ENCODE assay signal across 13 cellular contexts in the genomic region with DNA sequence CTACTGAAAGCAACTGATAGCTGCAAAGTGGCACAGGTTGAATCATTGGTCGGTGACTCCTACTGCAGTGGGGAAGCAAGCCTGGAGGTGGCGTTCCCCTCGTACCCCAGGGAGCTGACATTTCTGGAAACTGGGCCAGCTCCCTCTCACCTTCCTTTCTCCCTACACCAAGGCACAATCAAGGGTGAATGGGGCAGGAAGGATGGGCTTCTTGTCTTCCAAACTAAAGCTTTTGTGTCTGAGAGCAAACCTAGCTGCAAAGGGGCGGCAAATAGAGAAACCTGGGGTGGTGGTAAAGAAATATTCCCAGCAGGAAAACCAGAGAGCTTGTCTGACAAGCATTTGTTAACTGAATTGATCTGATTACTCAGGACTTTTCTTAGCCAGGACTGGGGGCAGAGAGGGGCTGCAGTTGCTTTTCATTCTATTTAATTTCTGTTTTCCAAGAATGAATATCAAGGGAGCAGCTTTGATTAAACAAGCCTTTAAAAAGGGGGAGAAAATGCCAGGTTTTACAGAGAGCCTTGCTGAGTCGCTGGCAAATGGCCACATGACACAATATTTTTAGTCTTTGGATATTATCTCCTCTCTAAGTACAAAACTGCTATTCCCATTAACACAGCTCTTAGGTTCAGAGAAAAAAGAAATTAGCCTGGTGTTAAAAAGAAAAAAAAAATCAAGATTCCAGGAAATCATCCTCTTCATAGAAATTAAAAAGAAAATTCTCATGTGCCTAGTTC. TPM values are rescaled to one million over a fixed set of nuclear protein-coding genes. Genes with fewer than 3 reads are reported as not detected.
DNase-seq lines count a peak whose midpoint lies in the region; ATAC-seq, FAIRE-seq and TF ChIP-seq lines count a peak whose summit lies in the region.
"Had no signal": no experiment of that assay in that cellular context is flagged by ENCODE, and none has a peak within 500 bp of the region (broad histone marks: within the 10 kb centered on the region; RNA-seq: fewer than 3 reads in every experiment).

No MANE protein-coding gene starts in this region.

- 0 out of 3 replicates have a peak, but pooled peaks have one; percentile 12 for TF ChIP-seq CTCF in GM12872 (IDR thresholded peaks at IDR 0.05; ENCODE audit: insufficient read depth, low read depth, low read length)
- TF ChIP-seq CTCF in H1 (IDR thresholded peaks at IDR 0.05; ENCODE audit: control extremely low read depth in 1 of 3, insufficient read depth in 1 of 3, low read depth in 1 of 3, low read length in 3 of 3) = peak; percentile 37 to 76 (median 73)
- peak; percentile 49 for TF ChIP-seq CTCF in neural progenitor cell (IDR thresholded peaks at IDR 0.05)
- TF ChIP-seq CTCF in nephron progenitor cell (IDR thresholded peaks at IDR 0.05) = no peak

- H2BK15ac ChIP-seq in H1 (ENCODE audit: low read length) = no peak overlapping the region

- no peak overlapping the region for H3K4ac ChIP-seq in H1 (replicated peaks; ENCODE audit: insufficient read length, low read depth, low read length)

- no peak overlapping the region for H4K91ac ChIP-seq in H1 (replicated peaks; ENCODE audit: insufficient read length, low read length)

- H4K5ac ChIP-seq in H1 (ENCODE audit: insufficient read length, low read depth, low read length) = no peak overlapping the region

- peak overlapping the region; percentile 38; the same call in 1 of the 2 replicates for H2BK5ac ChIP-seq in H1 (ENCODE audit: low read depth, low read length)

- peak; percentile 40 to 49 for TF ChIP-seq RAD21 in H1 (IDR thresholded peaks at IDR 0.05 in 1 of 2, conservative IDR thresholded peaks at IDR 0.05 in 1 of 2; ENCODE audit: low read depth in 2 of 2, low read length in 2 of 2)

- no peak overlapping the region for H3K14ac ChIP-seq in H1 (ENCODE audit: insufficient read length)

- no peak overlapping the region for H2BK120ac ChIP-seq in H1 (replicated peaks; ENCODE audit: low read depth, low read length)

- H3K9me3 ChIP-seq in H1 (ENCODE audit: insufficient read depth in 2 of 2, low read depth in 1 of 2, low read length in 1 of 2) (no peaks in the 10 kb centered on the region), neural progenitor cell (ENCODE audit: low read depth) (no peaks in the 10 kb centered on the region)

- POLR2A ChIA-PET in H1 (lab: Charles Lee; ENCODE audit: partially characterized antibody) = interaction anchor here (0.8 to 1.4 kb wide), 5 partner anchors 8 to 222 kb away, joined by 3 to 5 read pairs (median 3); no protein-coding TSS in a partner anchor

- 4% methylated on average over 5 of the region's 5 CpGs; no CpG with 5 or more reads in 1 of the 2 experiments for WGBS in H1 (ENCODE audit: extremely low coverage in 1 of 2, insufficient coverage in 1 of 2, insufficient read length in 1 of 2, insufficient replicate concordance in 2 of 2, low coverage in 1 of 2, low lambda C conversion rate in 2 of 2, missing lambda C conversion rate in 1 of 2), 2 experiments

- H3F3A ChIP-seq in neural progenitor cell (ENCODE audit: low read depth) = peaks cover 32% of the 10 kb centered on the region

- no peak overlapping the region; the same call in 1 of the 2 replicates for H2BK12ac ChIP-seq in H1 (ENCODE audit: low read depth, low read length)

- H3K4me3 Mint-ChIP-seq in neural progenitor cell (no peak overlapping the region), nephron progenitor cell (no peak overlapping the region)
- H3K4me3 Mint-ChIP-seq: activated naive CD8-positive, alpha-beta T cell treated with anti-CD3 and anti-CD28 coated beads for 36 hours; memory B cell had no signal

- H3K79me1 ChIP-seq in H1 (ENCODE audit: low read depth, low read length) = no peaks in the 10 kb centered on the region

- no peak for ATAC-seq in left lobe of liver
- ATAC-seq: stimulated activated naive CD8-positive, alpha-beta T cell treated with anti-CD3 and anti-CD28 coated beads, Interleukin-15, Interleukin-2, amounts not matched to agents 100 U/mL and 50 U/mL, for 24 hours had no signal

- H3K36me3 Mint-ChIP-seq in neural progenitor cell (no peaks in the 10 kb centered on the region), nephron progenitor cell (ENCODE audit: low read depth) (no peaks in the 10 kb centered on the region)
- H3K36me3 Mint-ChIP-seq: activated naive CD8-positive, alpha-beta T cell treated with anti-CD3 and anti-CD28 coated beads for 36 hours; memory B cell had no signal

- H2AFZ ChIP-seq in H1 (ENCODE audit: low read length) = no peak overlapping the region
- peak overlapping the region; percentile 45 for H2AFZ ChIP-seq in neural progenitor cell (replicated peaks)

- CTCF ChIA-PET in H1 (lab: Charles Lee; ENCODE audit: partially characterized antibody) = interaction anchor here (0.7 to 4.2 kb wide), 35 partner anchors 8 to 347 kb away, joined by 3 to 32 read pairs (median 4); partner anchors contain the start of gene CDHR3

- DNase-seq in NCI-H446 (lab: John Stamatoyannopoulos, UW) = peak; percentile 38 to 62
- DNase-seq in H1 (ENCODE audit: low read depth in 1 of 2, low spot score in 2 of 2) = peak; percentile 68 to 72
- peak; percentile 63 for DNase-seq in neural progenitor cell (ENCODE audit: low spot score)
- DNase-seq in nephron progenitor cell = no peak
- no peak for DNase-seq in left lobe of liver (ENCODE audit: low spot score)
- no peak for DNase-seq in NCI-H128 (lab: John Stamatoyannopoulos, UW; ENCODE audit: unreplicated experiment)
- DNase-seq in NCI-H82 (lab: John Stamatoyannopoulos, UW) = no peak
- DNase-seq: activated naive CD8-positive, alpha-beta T cell treated with anti-CD3 and anti-CD28 coated beads for 36 hours; NCI-H1417 treated with DMSO at 0.1 percent for 48 hours; stimulated activated CD4-positive, alpha-beta T cell treated with anti-CD3 and anti-CD28 coated beads, Interleukin-4, amount 100 ng/mL, for 1 hour; stimulated activated naive CD8-positive, alpha-beta T cell treated with anti-CD3 and anti-CD28 coated beads, Interleukin-15, Interleukin-2, amounts not matched to agents 100 U/mL and 50 U/mL, for 24 hours had no signal

- H3K79me2 ChIP-seq in H1 (ENCODE audit: control insufficient read depth in 1 of 2, insufficient read depth in 2 of 2, low read length in 2 of 2) (no peaks in the 10 kb centered on the region), neural progenitor cell (ENCODE audit: low read depth) (no peaks in the 10 kb centered on the region)

- H3K36me3 ChIP-seq in H1 (ENCODE audit: control insufficient read depth in 2 of 4, insufficient read depth in 4 of 4, low read length in 3 of 4) (no peaks in the 10 kb centered on the region), neural progenitor cell (no peaks in the 10 kb centered on the region)

- no peak overlapping the region for H4K8ac ChIP-seq in H1 (ENCODE audit: extremely low read depth, insufficient read depth, low read length)

- H3K27me3 Mint-ChIP-seq in neural progenitor cell (ENCODE audit: insufficient read depth, low read depth) (peaks cover 2% of the 10 kb centered on the region), nephron progenitor cell (ENCODE audit: low read depth, poor library complexity) (peaks cover 13% of the 10 kb centered on the region)
- H3K27me3 Mint-ChIP-seq: activated naive CD8-positive, alpha-beta T cell treated with anti-CD3 and anti-CD28 coated beads for 36 hours had no signal

- H3K4me2 ChIP-seq in H1 (ENCODE audit: insufficient read depth in 1 of 2, low read depth in 2 of 2, low read length in 2 of 2) (peak overlapping the region in 1 of 2 experiments; percentile 35; a peak in 3 of 4 replicates), neural progenitor cell (peak overlapping the region; percentile 70)

- H3K9ac ChIP-seq in H1 (replicated peaks in 1 of 4; ENCODE audit: extremely low read depth in 1 of 4, low read depth in 3 of 4, low read length in 3 of 4) = no peak overlapping the region
- no peak overlapping the region for H3K9ac ChIP-seq in neural progenitor cell

- no peak overlapping the region for H2AK5ac ChIP-seq in H1 (ENCODE audit: low read depth, low read length)

- TF ChIP-seq POLR2A in H1 (IDR thresholded peaks at IDR 0.05; ENCODE audit: control extremely low read depth in 1 of 2, low read depth in 2 of 2, low read length in 2 of 2) = no peak

- H3K4me1 Mint-ChIP-seq in neural progenitor cell (peaks cover 39% of the 10 kb centered on the region), nephron progenitor cell (peaks cover 63% of the 10 kb centered on the region)

- H3K9me3 Mint-ChIP-seq in neural progenitor cell (no peaks in the 10 kb centered on the region), nephron progenitor cell (no peaks in the 10 kb centered on the region)
- H3K9me3 Mint-ChIP-seq: activated naive CD8-positive, alpha-beta T cell treated with anti-CD3 and anti-CD28 coated beads for 36 hours; memory B cell had no signal

- H3K27me3 ChIP-seq in H1 (replicated peaks in 1 of 4; ENCODE audit: control insufficient read depth in 3 of 4, extremely low read depth in 1 of 4, insufficient read depth in 3 of 4, low read length in 3 of 4) = no peaks in the 10 kb centered on the region
- peaks cover 4% of the 10 kb centered on the region for H3K27me3 ChIP-seq in neural progenitor cell

- H2BK20ac ChIP-seq in H1 (ENCODE audit: low read length) = no peak overlapping the region

- no peak overlapping the region for H3K23ac ChIP-seq in H1 (ENCODE audit: insufficient read length)

- H3K27ac ChIP-seq in H1 (ENCODE audit: low read depth, low read length) (no peak overlapping the region; the same call in 1 of the 2 replicates), neural progenitor cell (peak overlapping the region; percentile 33)

- H3K4me3 ChIP-seq in H1 (ENCODE audit: extremely low read depth in 1 of 4, insufficient read depth in 2 of 4, low read depth in 3 of 4, low read length in 4 of 4) (no peak overlapping the region), neural progenitor cell (no peak overlapping the region)

- H3K23me2 ChIP-seq in H1 (ENCODE audit: low read depth, low read length) = no peaks in the 10 kb centered on the region

- H4K20me1 ChIP-seq in H1 (replicated peaks in 1 of 2; ENCODE audit: control insufficient read depth in 1 of 2, insufficient read depth in 2 of 2, low read length in 2 of 2) = no peaks in the 10 kb centered on the region
- H4K20me1 ChIP-seq in neural progenitor cell (ENCODE audit: low read depth) = no peaks in the 10 kb centered on the region

- TF ChIP-seq EP300 in H1 (IDR thresholded peaks at IDR 0.05; ENCODE audit: borderline replicate concordance in 1 of 2, low read depth in 2 of 2, low read length in 2 of 2) = 0 out of 3 replicates have a peak, but pooled peaks of 1 of the 2 experiments have one; percentile 16

- H3K4me1 ChIP-seq in H1 (replicated peaks in 1 of 4; ENCODE audit: control insufficient read depth in 3 of 4, insufficient read depth in 4 of 4, low read length in 3 of 4) = peaks cover 11 to 33% (median 28%) of the 10 kb centered on the region in 4 experiments; a peak in 6 of 7 replicates
- H3K4me1 ChIP-seq in neural progenitor cell = peaks cover 48% of the 10 kb centered on the region

- H3K18ac ChIP-seq in H1 (ENCODE audit: extremely low read depth, low read length) = no peak overlapping the region

- no peak overlapping the region for H3K56ac ChIP-seq in H1 (replicated peaks; ENCODE audit: insufficient read length, low read depth, low read length)

- FAIRE-seq in H1 (lab: Jason Lieb, UNC) = peak; percentile 87

- peak overlapping the region; percentile 28 for H3K27ac Mint-ChIP-seq in neural progenitor cell
- H3K27ac Mint-ChIP-seq in nephron progenitor cell = no peak overlapping the region
- H3K27ac Mint-ChIP-seq: activated naive CD8-positive, alpha-beta T cell treated with anti-CD3 and anti-CD28 coated beads for 36 hours; memory B cell had no signal

RNA-seq across cellular contexts. Expression of gene CDHR3, which starts 27.8 kb away (rescaled TPM):
- 5.9 and 6.4 TPM in 2 replicates for total RNA-seq in H1 (2021; fragmentation: NEBNext Ultra II Directional; extraction: Animal tissue kit (Norgen Biotek cat#: 25700))
- polyA plus RNA-seq in H1 (2011; rRNA removed) = 6.8 and 8.0 TPM in 2 replicates
- 7.8 TPM for polyA plus RNA-seq in H1 (2011; cell fraction: cytosol; rRNA removed)
- polyA plus RNA-seq in H1 (2011; cell fraction: nucleus; rRNA removed) = 16.2 TPM
- polyA plus RNA-seq in H1 (2012, experiment 1 of 2) = 6.7 to 8.7 TPM (median 8.4 TPM) in 4 replicates
- 2.2 TPM for polyA plus RNA-seq in H1 (2012, experiment 2 of 2)
- 4.2 TPM for polyA plus RNA-seq in H1 (2013, experiment 1 of 2)
- polyA plus RNA-seq in H1 (2013, experiment 2 of 2) = 5.1 TPM
- 7.2 and 13.7 TPM in 2 replicates for polyA minus RNA-seq in H1 (2011; rRNA and poly(A)+ RNA removed)
- polyA minus RNA-seq in H1 (2011; cell fraction: cytosol; rRNA and poly(A)+ RNA removed) = 5.9 TPM
- 24.5 TPM for polyA minus RNA-seq in H1 (2011; cell fraction: nucleus; rRNA and poly(A)+ RNA removed)
- 1.4 and 3.7 TPM in 2 replicates for total RNA-seq in neural progenitor cell (ENCODE audit: low replicate concordance)
- 7.7 TPM for total RNA-seq in left lobe of liver

Comparison
In these comparisons a context has a peak if more than half of its experiments do, and no peak if none do; other contexts are left out.
1. DNase-seq: peak in NCI-H446 (2 of 2), H1 (2 of 2) and neural progenitor cell (single experiment); none in nephron progenitor cell (single experiment), left lobe of liver (single experiment), NCI-H128 (single experiment) and NCI-H82 (single experiment).